16 cellular contexts compared by ENCODE assay signal in genomic region chr2:118431188-118431562, GRCh38.
DNase-seq lines count a peak whose midpoint lies in the region; ATAC-seq and TF ChIP-seq lines count a peak whose summit lies in the region.
"Had no signal": no experiment of that assay in that cellular context is flagged by ENCODE, and none has a peak within 500 bp of the region (broad histone marks: within the 10 kb centered on the region; RNA-seq: fewer than 3 reads in every experiment).

No MANE protein-coding gene starts in this region.

- no peaks in the 10 kb centered on the region for H3K36me3 ChIP-seq in SK-N-SH (replicated peaks in 1 of 2; ENCODE audit: control insufficient read depth in 1 of 2, insufficient read depth in 2 of 2, low read length in 1 of 2)
- H3K36me3 ChIP-seq: gastroesophageal sphincter had no signal

- H3K9me3 Mint-ChIP-seq in H9: peaks cover 3% of the 10 kb centered on the region in 2 experiments; a peak in 3 of 5 replicates
- H3K9me3 Mint-ChIP-seq: activated naive CD8-positive, alpha-beta T cell treated with anti-CD3 and anti-CD28 coated beads, Interleukin-2, amount 10 ng/mL, durations not matched to agents 7 days and 5 days had no signal

- no peak overlapping the region for H4K8ac ChIP-seq in H9 (replicated peaks; ENCODE audit: insufficient read length, low read depth, low read length)

- H2BK20ac ChIP-seq in H9 (ENCODE audit: low read depth, low read length, poor library complexity, severe bottlenecking): no peak overlapping the region

- no peaks in the 10 kb centered on the region for H3K9me2 ChIP-seq in SK-N-SH

- H4K5ac ChIP-seq in H9 (ENCODE audit: insufficient read length, low read depth, low read length): no peak overlapping the region

- H3K79me2 ChIP-seq in H9 (ENCODE audit: insufficient read depth, low read length): no peaks in the 10 kb centered on the region
- no peaks in the 10 kb centered on the region for H3K79me2 ChIP-seq in SK-N-SH (ENCODE audit: insufficient read depth)

- H3K4me2 ChIP-seq in H9 (ENCODE audit: insufficient read depth, insufficient read length, low read length) (no peak overlapping the region), SK-N-SH (no peak overlapping the region)

- TF ChIP-seq CTCF in AG04450 (IDR thresholded peaks at IDR 0.05; ENCODE audit: low read depth, low read length) (peak; percentile 7; the same call in 1 of the 2 replicates), H9 (conservative IDR thresholded peaks at IDR 0.05) (peak; percentile 34; the same call in 2 of the 3 replicates), SK-N-SH (IDR thresholded peaks at IDR 0.05) (peak; percentile 40), fibroblast of the aortic adventitia (IDR thresholded peaks at IDR 0.05; ENCODE audit: insufficient read depth, low read length) (peak; percentile 42)

- H2BK15ac ChIP-seq in H9 (ENCODE audit: low read depth, low read length): no peak overlapping the region

- H2BK12ac ChIP-seq in H9 (ENCODE audit: insufficient read length, low read depth, low read length): no peak overlapping the region

- H3K27ac ChIP-seq in AG04450 (ENCODE audit: low read depth, low read length) (no peak overlapping the region), H9 (ENCODE audit: insufficient read length, low read depth, low read length) (no peak overlapping the region), SK-N-SH (ENCODE audit: low read depth in 2 of 2, low read length in 1 of 2) (peak overlapping the region in 1 of 2 experiments; percentile 31; a peak in 1 of 4 replicates)
- H3K27ac ChIP-seq: gastroesophageal sphincter had no signal

- peak; percentile 46 for TF ChIP-seq RAD21 in SK-N-SH (IDR thresholded peaks at IDR 0.05; ENCODE audit: low read length)

- no peak for ATAC-seq in GM19324 (IDR thresholded peaks at IDR 0.05; ENCODE audit: low FRiP score, unreplicated experiment)
- ATAC-seq: gastroesophageal sphincter; stimulated activated naive CD8-positive, alpha-beta T cell treated with anti-CD3 and anti-CD28 coated beads, Interleukin-15, Interleukin-2, amounts not matched to agents 100 U/mL and 50 U/mL, for 24 hours; WTC11 had no signal

- no peak overlapping the region for H3T11ph ChIP-seq in H9 (ENCODE audit: low read length)

- H3K4me1 ChIP-seq in H9 (ENCODE audit: insufficient read depth, low read length) (no peaks in the 10 kb centered on the region), SK-N-SH (ENCODE audit: control insufficient read depth in 1 of 2, insufficient read depth in 2 of 2, low read depth in 1 of 2, low read length in 1 of 2) (no peaks in the 10 kb centered on the region)
- H3K4me1 ChIP-seq: gastroesophageal sphincter had no signal

- 0 out of 7 replicates have a peak, but pooled peaks cover 0 to 4% (median 0%) of the 10 kb centered on the region in 3 experiments for H3K36me3 Mint-ChIP-seq in H9 (ENCODE audit: insufficient read depth in 1 of 3, low read depth in 3 of 3)
- H3K36me3 Mint-ChIP-seq: activated naive CD8-positive, alpha-beta T cell treated with anti-CD3 and anti-CD28 coated beads, Interleukin-2, amount 10 ng/mL, durations not matched to agents 7 days and 5 days; WTC11 had no signal

- H3K9ac ChIP-seq in H9 (ENCODE audit: extremely low read depth, insufficient read length, low read length) (no peak overlapping the region), SK-N-SH (no peak overlapping the region)

- H4K20me1 ChIP-seq in H9 (ENCODE audit: control insufficient read depth, insufficient read depth, insufficient read length) (no peaks in the 10 kb centered on the region), SK-N-SH (ENCODE audit: insufficient read depth) (no peaks in the 10 kb centered on the region)

- DNase-seq in AG04450 (ENCODE audit: low read depth, low spot score) (no peak), H9 (no peak), SK-N-SH (no peak), fibroblast of the aortic adventitia (ENCODE audit: low read depth) (no peak), NCI-H1417 treated with DMSO at 0.1 percent for 48 hours (lab: John Stamatoyannopoulos, UW) (no peak), AML-193 (lab: John Stamatoyannopoulos, UW) (no peak), NCI-H128 (lab: John Stamatoyannopoulos, UW; ENCODE audit: unreplicated experiment) (no peak)
- DNase-seq: activated naive CD8-positive, alpha-beta T cell treated with anti-CD3 and anti-CD28 coated beads, Interleukin-2, amount 10 ng/mL, durations not matched to agents 7 days and 5 days; NCI-H446; retina; SIG-M5; stimulated activated CD4-positive, alpha-beta T cell treated with anti-CD3 and anti-CD28 coated beads, Interleukin-4, amount 100 ng/mL, for 1 hour; stimulated activated naive CD8-positive, alpha-beta T cell treated with anti-CD3 and anti-CD28 coated beads, Interleukin-15, Interleukin-2, amounts not matched to agents 100 U/mL and 50 U/mL, for 24 hours had no signal

- H3K23ac ChIP-seq in H9 (ENCODE audit: insufficient read length, low read depth, low read length): no peak overlapping the region

- no peak overlapping the region for H3K18ac ChIP-seq in H9 (ENCODE audit: insufficient read length, low read depth, low read length)

- H2BK120ac ChIP-seq in H9 (ENCODE audit: low read depth, low read length, poor library complexity, severe bottlenecking): no peak overlapping the region

- no peaks in the 10 kb centered on the region; the same call in 1 of the 2 replicates for H3K27me3 Mint-ChIP-seq in H9 (ENCODE audit: low read depth)
- H3K27me3 Mint-ChIP-seq: activated naive CD8-positive, alpha-beta T cell treated with anti-CD3 and anti-CD28 coated beads, Interleukin-2, amount 10 ng/mL, durations not matched to agents 7 days and 5 days had no signal

- H2AK5ac ChIP-seq in H9 (ENCODE audit: insufficient read length, low read length): no peak overlapping the region

- no peak overlapping the region for H3K14ac ChIP-seq in H9 (ENCODE audit: insufficient read depth, low read length)

- no peaks in the 10 kb centered on the region for H3K79me1 ChIP-seq in H9 (ENCODE audit: insufficient read depth, low read depth, low read length, poor library complexity, severe bottlenecking)

- no peak for TF ChIP-seq EP300 in SK-N-SH (IDR thresholded peaks at IDR 0.05; ENCODE audit: borderline replicate concordance in 1 of 2, low read depth in 1 of 2, low read length in 1 of 2)

- H3K4me3 ChIP-seq in AG04450 (ENCODE audit: low read depth, low read length) (no peak overlapping the region), SK-N-SH (ENCODE audit: low read depth in 2 of 2, low read length in 1 of 2) (no peak overlapping the region; a peak in 1 of 4 replicates), fibroblast of the aortic adventitia (ENCODE audit: low read depth, low read length) (no peak overlapping the region)
- H3K4me3 ChIP-seq: gastroesophageal sphincter had no signal

- H2BK5ac ChIP-seq in H9 (ENCODE audit: insufficient read length, low read length): no peak overlapping the region

- WGBS in H9 (ENCODE audit: extremely low coverage, insufficient read length, low lambda C conversion rate): no CpG with 5 or more reads among the region's 4 CpGs
- 4% methylated on average over 4 of the region's 4 CpGs for WGBS in SK-N-SH (ENCODE audit: low lambda C conversion rate)

- no peak overlapping the region for H3K56ac ChIP-seq in H9 (ENCODE audit: insufficient read length, low read depth, low read length)

- no peak overlapping the region for H3K4ac ChIP-seq in H9 (ENCODE audit: low read depth, low read length)

- H3K9me3 ChIP-seq in AG04450 (ENCODE audit: control insufficient read depth, insufficient read depth, low read length) (no peaks in the 10 kb centered on the region), H9 (ENCODE audit: control insufficient read depth, low read depth, low read length) (no peaks in the 10 kb centered on the region), SK-N-SH (no peaks in the 10 kb centered on the region)

- no peaks in the 10 kb centered on the region for H3K23me2 ChIP-seq in H9 (ENCODE audit: insufficient read length, low read depth, low read length, poor library complexity, severe bottlenecking)

- H2AFZ ChIP-seq in H9 (ENCODE audit: low read length) (no peak overlapping the region), SK-N-SH (ENCODE audit: low read depth) (no peak overlapping the region)

- no peak overlapping the region for H3K27ac Mint-ChIP-seq in H9
- H3K27ac Mint-ChIP-seq: activated naive CD8-positive, alpha-beta T cell treated with anti-CD3 and anti-CD28 coated beads, Interleukin-2, amount 10 ng/mL, durations not matched to agents 7 days and 5 days; WTC11 had no signal

- H4K91ac ChIP-seq in H9 (ENCODE audit: insufficient read length, low read depth, low read length): no peak overlapping the region

- POLR2A ChIA-PET in AG04450 (lab: Yijun Ruan, JAX): no interaction called here
- POLR2A ChIA-PET in SK-N-SH (lab: Yijun Ruan, JAX): no interaction called here

- peaks cover 21 to 29% of the 10 kb centered on the region in 2 experiments for H3K4me1 Mint-ChIP-seq in H9
- H3K4me1 Mint-ChIP-seq: activated naive CD8-positive, alpha-beta T cell treated with anti-CD3 and anti-CD28 coated beads, Interleukin-2, amount 10 ng/mL, durations not matched to agents 7 days and 5 days had no signal

- CTCF ChIA-PET in AG04450 (lab: Charles Lee) (no interaction called here), SK-N-SH (lab: Yijun Ruan, JAX) (interaction anchor here (0.7 to 2.1 kb wide), 3 partner anchors 13 to 424 kb away, joined by 3 to 11 read pairs (median 4); no protein-coding TSS in a partner anchor)

- H3F3A ChIP-seq in SK-N-SH (replicated peaks; ENCODE audit: insufficient read depth): peaks cover 7% of the 10 kb centered on the region

- H3K4me3 Mint-ChIP-seq in H9: no peak overlapping the region
- H3K4me3 Mint-ChIP-seq: activated naive CD8-positive, alpha-beta T cell treated with anti-CD3 and anti-CD28 coated beads, Interleukin-2, amount 10 ng/mL, durations not matched to agents 7 days and 5 days; WTC11 had no signal

- H3K27me3 ChIP-seq in AG04450 (ENCODE audit: control insufficient read depth, insufficient read depth, low read length): no peaks in the 10 kb centered on the region
- H3K27me3 ChIP-seq in H9 (ENCODE audit: insufficient read depth, low read length): no peaks in the 10 kb centered on the region
- no peaks in the 10 kb centered on the region; the same call in 1 of the 2 replicates for H3K27me3 ChIP-seq in SK-N-SH (ENCODE audit: insufficient read depth)

TF ChIP-seq in SK-N-SH, 30 proteins besides CTCF, POLR2A, EP300 and RAD21:
- TF ChIP-seq RXRA (IDR thresholded peaks at IDR 0.05; ENCODE audit: borderline replicate concordance, low read depth) (no peak), SMC3 (IDR thresholded peaks at IDR 0.05; ENCODE audit: low read depth, low read length) (peak; percentile 9; the same call in 1 of the 2 replicates)
